14 cellular contexts compared by ENCODE assay signal in genomic region chr21:39863111-39863510, GRCh38. TPM values are rescaled to one million over a fixed set of nuclear protein-coding genes. Genes with fewer than 3 reads are reported as not detected.
DNase-seq lines count a peak whose midpoint lies in the region; ATAC-seq and TF ChIP-seq lines count a peak whose summit lies in the region.
"Had no signal": no experiment of that assay in that cellular context is flagged by ENCODE, and none has a peak within 500 bp of the region (broad histone marks: within the 10 kb centered on the region; RNA-seq: fewer than 3 reads in every experiment).

No MANE protein-coding gene starts in this region.

- H3K27me3 ChIP-seq in RWPE2 (ENCODE audit: insufficient read depth, poor library complexity, severe bottlenecking) (peaks cover 16% of the 10 kb centered on the region), lung (ENCODE audit: control insufficient read depth, insufficient read depth) (no peaks in the 10 kb centered on the region)
- H3K27me3 ChIP-seq: BLaER1 had no signal

- DNase-seq in Daoy (ENCODE audit: low read depth) (peak; percentile 83), NCI-H187 treated with DMSO at 0.1 percent for 48 hours (lab: John Stamatoyannopoulos, UW) (peak; percentile 65), RWPE2 (ENCODE audit: low spot score) (no peak), lung (ENCODE audit: low spot score) (peak; percentile 71), glutamatergic neuron (no peak)
- DNase-seq in activated CD8-positive, alpha-beta memory T cell treated with anti-CD3 and anti-CD28 coated beads, Interleukin-2, amount 50 U/mL, for 4 hours: no peak
- DNase-seq in activated CD4-positive, alpha-beta T cell treated with anti-CD3 and anti-CD28 coated beads, Interleukin-2, amount 50 U/mL, for 48 hours: no peak
- DNase-seq in activated CD8-positive, alpha-beta memory T cell treated with anti-CD3 and anti-CD28 coated beads, Interleukin-2, amount 50 U/mL, for 48 hours: no peak
- DNase-seq: activated CD4-positive, alpha-beta T cell treated with anti-CD3 and anti-CD28 coated beads, Interleukin-2, amount 10 ng/mL, durations not matched to agents 7 days and 5 days; activated naive CD4-positive, alpha-beta T cell treated with Interleukin-2 at 50 U/mL for 16 hours had no signal

- no peak overlapping the region for H3K27ac ChIP-seq in RWPE2 (ENCODE audit: poor library complexity, severe bottlenecking)
- H3K27ac ChIP-seq in lung (ENCODE audit: low read depth in 1 of 2, low read length in 1 of 2): no peak overlapping the region
- H3K27ac ChIP-seq: BLaER1 had no signal

- H3K9me3 ChIP-seq in RWPE2 (ENCODE audit: severe bottlenecking) (no peaks in the 10 kb centered on the region), lung (ENCODE audit: control insufficient read depth in 2 of 2, insufficient read depth in 1 of 2, low read length in 1 of 2) (peaks cover 0 to 4% of the 10 kb centered on the region in 2 donors)

- peaks cover 1% of the 10 kb centered on the region for H3K4me1 Mint-ChIP-seq in glutamatergic neuron (ENCODE audit: low read depth, unreplicated experiment)
- H3K4me1 Mint-ChIP-seq: activated CD4-positive, alpha-beta T cell treated with anti-CD3 and anti-CD28 coated beads, Interleukin-2, amount 10 ng/mL, durations not matched to agents 7 days and 5 days had no signal

- WGBS in lung, 2 donors: 40 to 60% methylated on average over 4 of the region's 4 CpGs

- TF ChIP-seq CTCF in RWPE2 (IDR thresholded peaks at IDR 0.05; ENCODE audit: poor library complexity, severe bottlenecking) (no peak), lung (IDR thresholded peaks at IDR 0.05; ENCODE audit: control extremely low read depth, extremely low read depth) (no peak), glutamatergic neuron (IDR thresholded peaks at IDR 0.05; ENCODE audit: partially characterized antibody, unreplicated experiment) (no peak)

- no peak overlapping the region for H3K4me3 ChIP-seq in RWPE2 (ENCODE audit: severe bottlenecking)
- no peak overlapping the region for H3K4me3 ChIP-seq in lung
- H3K4me3 ChIP-seq: BLaER1 had no signal

- no peak overlapping the region for H3K27ac Mint-ChIP-seq in glutamatergic neuron (ENCODE audit: unreplicated experiment)
- H3K27ac Mint-ChIP-seq: activated CD4-positive, alpha-beta T cell treated with anti-CD3 and anti-CD28 coated beads, Interleukin-2, amount 10 ng/mL, durations not matched to agents 7 days and 5 days; dendritic cell treated with granulocyte-macrophage colony-stimulating factor and Interleukin-4, amounts not matched to agents 40 ng/mL and 50 ng/mL, for 4 days had no signal

- peaks cover 1% of the 10 kb centered on the region for H3K27me3 Mint-ChIP-seq in glutamatergic neuron (ENCODE audit: unreplicated experiment)
- H3K27me3 Mint-ChIP-seq: activated CD4-positive, alpha-beta T cell treated with anti-CD3 and anti-CD28 coated beads, Interleukin-2, amount 10 ng/mL, durations not matched to agents 7 days and 5 days had no signal

- peaks cover 7% of the 10 kb centered on the region for H3K9me3 Mint-ChIP-seq in glutamatergic neuron (ENCODE audit: unreplicated experiment)
- H3K9me3 Mint-ChIP-seq: dendritic cell treated with granulocyte-macrophage colony-stimulating factor and Interleukin-4, amounts not matched to agents 40 ng/mL and 50 ng/mL, for 4 days had no signal

- H3K36me3 ChIP-seq in RWPE2 (ENCODE audit: low read depth) (no peaks in the 10 kb centered on the region), lung (ENCODE audit: control insufficient read depth in 2 of 2, insufficient read depth in 2 of 2, low read length in 2 of 2) (no peaks in the 10 kb centered on the region)
- H3K36me3 ChIP-seq: BLaER1 had no signal

- no peak overlapping the region for H3K4me3 Mint-ChIP-seq in glutamatergic neuron (ENCODE audit: unreplicated experiment)
- H3K4me3 Mint-ChIP-seq: activated CD4-positive, alpha-beta T cell treated with anti-CD3 and anti-CD28 coated beads, Interleukin-2, amount 10 ng/mL, durations not matched to agents 7 days and 5 days; dendritic cell treated with granulocyte-macrophage colony-stimulating factor and Interleukin-4, amounts not matched to agents 40 ng/mL and 50 ng/mL, for 4 days had no signal

- H3K4me1 ChIP-seq in RWPE2 (ENCODE audit: insufficient read depth, poor library complexity, severe bottlenecking): no peaks in the 10 kb centered on the region
- peaks cover 0 to 5% of the 10 kb centered on the region in 2 donors for H3K4me1 ChIP-seq in lung (ENCODE audit: control insufficient read depth in 2 of 2, insufficient read depth in 2 of 2, low read length in 2 of 2)

- ATAC-seq in RWPE2 (ENCODE audit: low read depth) (peak; percentile 59), lung (ENCODE audit: insufficient read depth, low FRiP score) (peak; percentile 24)

- H3K36me3 Mint-ChIP-seq in glutamatergic neuron (ENCODE audit: unreplicated experiment): no peaks in the 10 kb centered on the region

RNA-seq across cellular contexts. Expression of gene PCP4, which starts 4.1 kb away (rescaled TPM):
- not detected in 2 replicates for total RNA-seq in Daoy (2014; rRNA removed; shearing (Covaris generic))
- total RNA-seq in lung: 1 to 10 TPM in 1 of 2 donors, not detected in 1; 1.3 TPM
- polyA plus RNA-seq in lung: 1 to 10 TPM in 1 of 2 donors, under 1 TPM in 1; 0.74 to 3.1 TPM
- 1.9 TPM for total RNA-seq in glutamatergic neuron (ENCODE audit: unreplicated experiment)
- total RNA-seq: activated CD4-positive, alpha-beta T cell treated with anti-CD3 and anti-CD28 coated beads, Interleukin-2, amount 10 ng/mL, durations not matched to agents 7 days and 5 days; fibroblast of villous mesenchyme had no signal
- polyA plus RNA-seq: keratinocyte had no signal

Comparison
In these comparisons a context has a peak if more than half of its experiments do, and no peak if none do; other contexts are left out.
1. DNase-seq: peak in Daoy (single experiment), NCI-H187 treated with DMSO at 0.1 percent for 48 hours (single experiment) and lung (single experiment); none in RWPE2 (single experiment), activated CD8-positive, alpha-beta memory T cell treated with anti-CD3 and anti-CD28 coated beads, Interleukin-2, amount 50 U/mL, for 4 hours (single experiment), activated CD4-positive, alpha-beta T cell treated with anti-CD3 and anti-CD28 coated beads, Interleukin-2, amount 50 U/mL, for 48 hours (0 of 2), activated CD8-positive, alpha-beta memory T cell treated with anti-CD3 and anti-CD28 coated beads, Interleukin-2, amount 50 U/mL, for 48 hours (single experiment) and glutamatergic neuron (single experiment).